Comparison of ENCODE assay signal across 23 cellular contexts in the genomic region with DNA sequence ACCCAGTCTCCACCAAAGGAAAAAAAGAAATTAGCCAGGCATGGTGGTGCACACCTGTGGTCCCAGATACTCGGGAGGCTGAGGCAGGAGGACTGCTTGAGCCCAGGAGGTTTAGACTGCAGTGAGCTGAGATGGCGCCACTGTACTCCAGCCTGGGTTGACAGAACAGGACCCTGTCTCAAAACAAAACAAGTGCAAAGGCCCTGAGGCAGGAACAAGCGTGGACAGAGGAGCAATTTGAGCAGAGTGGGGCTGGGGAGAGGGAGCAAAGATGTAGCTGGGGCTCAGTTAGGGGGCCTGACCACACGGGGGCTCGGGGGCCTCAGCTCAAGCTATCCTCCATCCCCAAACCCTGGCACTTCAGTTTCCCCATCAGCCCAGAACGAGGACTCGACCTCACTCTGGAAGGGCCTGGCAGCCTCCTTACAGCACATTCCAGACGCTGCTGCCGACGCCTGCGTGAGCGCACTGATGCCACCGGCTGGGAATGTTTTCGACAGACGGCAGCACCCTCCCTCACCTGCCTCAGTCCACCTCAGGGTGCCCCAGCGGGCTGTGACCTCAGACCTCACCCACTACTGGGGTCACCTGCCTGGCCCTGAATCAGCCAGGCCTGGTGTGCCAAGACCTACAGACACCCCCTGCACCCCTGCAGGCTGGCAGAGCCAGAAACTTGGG. TPM values are rescaled to one million over a fixed set of nuclear protein-coding genes. Genes with fewer than 3 reads are reported as not detected.
DNase-seq lines count a peak whose midpoint lies in the region; ATAC-seq, FAIRE-seq and TF ChIP-seq lines count a peak whose summit lies in the region.
"Had no signal": no experiment of that assay in that cellular context is flagged by ENCODE, and none has a peak within 500 bp of the region (broad histone marks: within the 10 kb centered on the region; RNA-seq: fewer than 3 reads in every experiment).

No MANE protein-coding gene starts in this region.

- FAIRE-seq in HepG2 (lab: Jason Lieb, UNC) (no peak), urothelium cell line (lab: Jason Lieb, UNC) (no peak), GM12892 (lab: Jason Lieb, UNC) (no peak)
- FAIRE-seq: G401.6, H1 had no signal

- TF ChIP-seq EP300 in HepG2 (IDR thresholded peaks at IDR 0.05; ENCODE audit: low read depth in 2 of 2, low read length in 2 of 2) = no peak
- no peak for TF ChIP-seq EP300 in HepG2 (CRISPR knock-in tag; IDR thresholded peaks at IDR 0.05; ENCODE audit: borderline replicate concordance)

- H3K9me3 ChIP-seq in HepG2 (ENCODE audit: low read length) = no peaks in the 10 kb centered on the region
- no peaks in the 10 kb centered on the region for H3K9me3 ChIP-seq in right lobe of liver
- no peaks in the 10 kb centered on the region for H3K9me3 ChIP-seq in T-helper 17 cell (ENCODE audit: control insufficient read depth, low read length, poor library complexity, severe bottlenecking)
- H3K9me3 ChIP-seq: MG63, SJCRH30 had no signal

- no peak for DNase-seq in HepG2 (ENCODE audit: low spot score)
- no peak for DNase-seq in right lobe of liver
- no peak for DNase-seq in T-helper 17 cell
- DNase-seq in mesothelial cell of epicardium (ENCODE audit: low spot score in 2 of 2, unreplicated experiment in 2 of 2) = no peak
- DNase-seq in urothelium cell line (ENCODE audit: low spot score) = peak; percentile 10
- no peak for DNase-seq in iPS-NIHi7 (ENCODE audit: extremely low spot score)
- DNase-seq in GM12892 (ENCODE audit: insufficient read length) = no peak
- DNase-seq: AML-193; CD4-positive, alpha-beta memory T cell; DMS79; HFFc6; MG63; NCI-H1105 treated with DMSO at 0.1 percent for 48 hours; NCI-H187; NCI-H2171; NCI-H446 treated with DMSO at 0.1 percent for 48 hours; NCI-H774; RPMI8226; SJCRH30 had no signal

- H3K27ac ChIP-seq in HepG2 (ENCODE audit: extremely low read length, insufficient read depth, low read length) = no peak overlapping the region
- H3K27ac ChIP-seq in right lobe of liver = no peak overlapping the region
- H3K27ac ChIP-seq: HL-60, SJCRH30 had no signal

- peak overlapping the region; percentile 29 for H3K27ac Mint-ChIP-seq in T-helper 17 cell
- no peak overlapping the region for H3K27ac Mint-ChIP-seq in mesothelial cell of epicardium

- TF ChIP-seq RAD21 in HepG2 (CRISPR knock-in tag; IDR thresholded peaks at IDR 0.05) = no peak

- H3K4me2 ChIP-seq in HepG2 (ENCODE audit: low read depth, low read length) = no peak overlapping the region

- H3K4me3 Mint-ChIP-seq in T-helper 17 cell (no peak overlapping the region), mesothelial cell of epicardium (peak overlapping the region; percentile 30)

- TF ChIP-seq POLR2A in HepG2 (IDR thresholded peaks at IDR 0.05; ENCODE audit: insufficient read depth in 1 of 2, low read depth in 2 of 2, low read length in 2 of 2) (no peak), right lobe of liver (IDR thresholded peaks at IDR 0.05) (no peak), GM12892 (IDR thresholded peaks at IDR 0.05; ENCODE audit: low read depth, low read length) (no peak)

- no peaks in the 10 kb centered on the region; a peak in 1 of 5 replicates for H3K27me3 ChIP-seq in HepG2 (ENCODE audit: control insufficient read depth in 1 of 2, insufficient read depth in 2 of 2, low read length in 2 of 2)
- no peaks in the 10 kb centered on the region for H3K27me3 ChIP-seq in right lobe of liver
- H3K27me3 ChIP-seq: MG63, SJCRH30 had no signal

- H2AFZ ChIP-seq in HepG2 (ENCODE audit: low read length) = no peak overlapping the region

- H3K4me1 ChIP-seq in HepG2 (ENCODE audit: insufficient read depth, low read length) (peaks cover 33% of the 10 kb centered on the region), right lobe of liver (peaks cover 0 to 13% (median 6%) of the 10 kb centered on the region in 4 donors)
- H3K4me1 ChIP-seq: SJCRH30 had no signal

- peaks cover 1 to 7% of the 10 kb centered on the region in 2 experiments; a peak in 1 of 5 replicates for H3K36me3 ChIP-seq in HepG2 (replicated peaks in 1 of 2; ENCODE audit: control insufficient read depth in 1 of 2, insufficient read depth in 2 of 2, low read length in 2 of 2)
- no peaks in the 10 kb centered on the region for H3K36me3 ChIP-seq in right lobe of liver
- H3K36me3 ChIP-seq: MG63, SJCRH30 had no signal

- in situ Hi-C loops in HepG2 (cut with HindIII; ENCODE audit: extremely low pct_ligation_motif_present, low pct_unique_long_range_greater_than_20kb) = no loop called here

- intact Hi-C loops in HepG2 (cut with micrococcal nuclease; ENCODE audit: unreplicated experiment) = no loop called here
- intact Hi-C loops in right lobe of liver (cut with DNase I) = no loop called here

- BruUV-seq in HepG2 (replicated peaks; lab: Mats Ljungman, UMichigan) = no TSS peak

- peaks cover 20% of the 10 kb centered on the region for H3K79me2 ChIP-seq in HepG2 (ENCODE audit: insufficient read depth, low read length)

- no peak overlapping the region for H3K4me3 ChIP-seq in HepG2 (replicated peaks in 1 of 3; ENCODE audit: insufficient read depth in 1 of 3, low read depth in 2 of 3, low read length in 3 of 3)
- H3K4me3 ChIP-seq in right lobe of liver = no peak overlapping the region
- H3K4me3 ChIP-seq: SJCRH30 had no signal

- ATAC-seq in HepG2 (no peak), right lobe of liver (no peak), T-helper 17 cell (no peak), GM18870 (IDR thresholded peaks at IDR 0.05; ENCODE audit: unreplicated experiment) (no peak)

- no peak for TF ChIP-seq CTCF in HepG2 (CRISPR knock-in tag; IDR thresholded peaks at IDR 0.05)
- no peak for TF ChIP-seq CTCF in right lobe of liver (IDR thresholded peaks at IDR 0.05)
- no peak for TF ChIP-seq CTCF in mesothelial cell of epicardium (IDR thresholded peaks at IDR 0.05; ENCODE audit: unreplicated experiment)

- no peaks in the 10 kb centered on the region for H3K36me3 Mint-ChIP-seq in T-helper 17 cell (ENCODE audit: low read depth)
- H3K36me3 Mint-ChIP-seq in mesothelial cell of epicardium = peaks cover 5% of the 10 kb centered on the region

- H4K20me1 ChIP-seq in HepG2 (ENCODE audit: insufficient read depth, low read length) = peaks cover 7% of the 10 kb centered on the region; the same call in 1 of the 2 replicates

- peaks cover 20% of the 10 kb centered on the region for H3K4me1 Mint-ChIP-seq in T-helper 17 cell
- peaks cover 12% of the 10 kb centered on the region for H3K4me1 Mint-ChIP-seq in mesothelial cell of epicardium

- H3K9me3 Mint-ChIP-seq in mesothelial cell of epicardium = no peaks in the 10 kb centered on the region
- H3K9me3 Mint-ChIP-seq: HFFc6 had no signal

- H3K9ac ChIP-seq in HepG2 (ENCODE audit: insufficient read depth, low read depth, low read length) = no peak overlapping the region

- no peaks in the 10 kb centered on the region for H3K27me3 Mint-ChIP-seq in T-helper 17 cell
- peaks cover 25% of the 10 kb centered on the region for H3K27me3 Mint-ChIP-seq in mesothelial cell of epicardium (ENCODE audit: low read depth)
- H3K27me3 Mint-ChIP-seq: CD4-positive, alpha-beta memory T cell had no signal

- POLR2A ChIA-PET in HepG2 (lab: Yijun Ruan, JAX) = no interaction called here

- WGBS in HepG2 (ENCODE audit: low lambda C conversion rate) = 89% methylated on average over 4 of the region's 16 CpGs
- 96% methylated on average over 12 of the region's 16 CpGs for WGBS in right lobe of liver (ENCODE audit: insufficient coverage, low coverage, low lambda C conversion rate, missing lambda C conversion rate)

- CTCF ChIA-PET in HepG2 (lab: Yijun Ruan, JAX; ENCODE audit: low intra/inter-chr PET ratio, low total read pairs) = no interaction called here

RNA-seq across cellular contexts. Expression of a gene that starts 1.8 kb away (rescaled TPM):
- total RNA-seq in HepG2 (2016; rRNA removed; fragmentation: Illumina TruSeq; extraction: Trizol) = 52.5 and 78.0 TPM in 2 replicates
- 14.6 and 16.3 TPM in 2 replicates for total RNA-seq in HepG2 (2016; cell fraction: cytosol; rRNA removed; fragmentation: Illumina TruSeq; extraction: Trizol; ENCODE audit: low read depth)
- 49.1 and 82.6 TPM in 2 replicates for total RNA-seq in HepG2 (2016; cell fraction: insoluble cytoplasmic fraction; rRNA removed; fragmentation: Illumina TruSeq; extraction: Trizol)
- 30.6 and 32.9 TPM in 2 replicates for total RNA-seq in HepG2 (2016; cell fraction: membrane; rRNA removed; fragmentation: Illumina TruSeq; extraction: Trizol)
- 53.4 and 70.1 TPM in 2 replicates for total RNA-seq in HepG2 (2016; cell fraction: nucleus; rRNA removed; fragmentation: Illumina TruSeq; extraction: Trizol)
- 101 and 114 TPM in 2 replicates for polyA plus RNA-seq in HepG2 (2011; rRNA removed)
- 20.8 and 36.5 TPM in 2 replicates for polyA plus RNA-seq in HepG2 (2011; cell fraction: cytosol; rRNA removed)
- polyA plus RNA-seq in HepG2 (2011; cell fraction: nucleus; rRNA removed) = 255 and 333 TPM in 2 replicates
- polyA plus RNA-seq in HepG2 (2012) = 52.2 and 65.7 TPM in 2 replicates
- polyA plus RNA-seq in HepG2 (2016; cell fraction: cytosol; fragmentation: Illumina TruSeq; extraction: Trizol; ENCODE audit: low read depth) = 16.5 and 17.7 TPM in 2 replicates
- 70.9 and 71.7 TPM in 2 replicates for polyA plus RNA-seq in HepG2 (2016; cell fraction: insoluble cytoplasmic fraction; fragmentation: Illumina TruSeq; extraction: Trizol; ENCODE audit: low read depth)
- 34.9 and 37.3 TPM in 2 replicates for polyA plus RNA-seq in HepG2 (2016; cell fraction: membrane; fragmentation: Illumina TruSeq; extraction: Trizol; ENCODE audit: low read depth)
- polyA plus RNA-seq in HepG2 (2016; cell fraction: nucleus; fragmentation: Illumina TruSeq; extraction: Trizol; ENCODE audit: insufficient read depth, low read depth) = 138 and 146 TPM in 2 replicates
- 247 and 377 TPM in 2 replicates for polyA minus RNA-seq in HepG2 (2011; rRNA and poly(A)+ RNA removed; ENCODE audit: low replicate concordance)
- 67.1 and 69.6 TPM in 2 replicates for polyA minus RNA-seq in HepG2 (2011; cell fraction: cytosol; rRNA and poly(A)+ RNA removed)
- polyA minus RNA-seq in HepG2 (2011; cell fraction: nucleus; rRNA and poly(A)+ RNA removed) = 37.9 and 42.3 TPM in 2 replicates
- total RNA-seq in right lobe of liver = 10 to 100 TPM; 25.9 to 42.9 (median 33.3) TPM
- total RNA-seq in T-helper 17 cell = 10 to 100 TPM; 61.3 to 64.7 TPM
- total RNA-seq in mesothelial cell of epicardium = 49.5 to 56.4 TPM (median 56.4 TPM) in 3 replicates
- polyA plus RNA-seq in GM12892 (2012; ENCODE audit: missing spikeins) = 30.7 TPM

RNA-seq across cellular contexts. Expression of a gene that starts 4.6 kb away (rescaled TPM):
- total RNA-seq in HepG2 (2016; rRNA removed; fragmentation: Illumina TruSeq; extraction: Trizol) (0.24 TPM in 1 of 2 replicates, not detected in the other), right lobe of liver (under 1 TPM in 1 of 6 experiments, not detected in 5; 0.15 TPM), T-helper 17 cell (under 1 TPM; 0.65 to 0.68 TPM), mesothelial cell of epicardium (0.25 to 0.38 TPM in 2 of 3 replicates, not detected in the other)
- not detected in 2 replicates for total RNA-seq in HepG2 (2016; cell fraction: cytosol; rRNA removed; fragmentation: Illumina TruSeq; extraction: Trizol; ENCODE audit: low read depth)
- 0.09 TPM in 1 of 2 replicates, not detected in the other for total RNA-seq in HepG2 (2016; cell fraction: insoluble cytoplasmic fraction; rRNA removed; fragmentation: Illumina TruSeq; extraction: Trizol)
- 0.17 and 0.19 TPM in 2 replicates for total RNA-seq in HepG2 (2016; cell fraction: membrane; rRNA removed; fragmentation: Illumina TruSeq; extraction: Trizol)
- total RNA-seq in HepG2 (2016; cell fraction: nucleus; rRNA removed; fragmentation: Illumina TruSeq; extraction: Trizol) = not detected in 2 replicates
- polyA plus RNA-seq in HepG2 (2011; rRNA removed) = 0.07 TPM in 1 of 2 replicates, not detected in the other
- polyA plus RNA-seq in HepG2 (2011; cell fraction: cytosol; rRNA removed) = not detected in 2 replicates
- not detected in 2 replicates for polyA plus RNA-seq in HepG2 (2011; cell fraction: nucleus; rRNA removed)
- 0.09 and 0.27 TPM in 2 replicates for polyA plus RNA-seq in HepG2 (2012)
- 0.08 and 0.16 TPM in 2 replicates for polyA plus RNA-seq in HepG2 (2016; cell fraction: cytosol; fragmentation: Illumina TruSeq; extraction: Trizol; ENCODE audit: low read depth)
- polyA plus RNA-seq in HepG2 (2016; cell fraction: insoluble cytoplasmic fraction; fragmentation: Illumina TruSeq; extraction: Trizol; ENCODE audit: low read depth) = not detected in 2 replicates
- 0.13 TPM in 1 of 2 replicates, not detected in the other for polyA plus RNA-seq in HepG2 (2016; cell fraction: membrane; fragmentation: Illumina TruSeq; extraction: Trizol; ENCODE audit: low read depth)
- polyA plus RNA-seq in HepG2 (2016; cell fraction: nucleus; fragmentation: Illumina TruSeq; extraction: Trizol; ENCODE audit: insufficient read depth, low read depth) = 0.33 TPM in 1 of 2 replicates, not detected in the other
- not detected in 2 replicates for polyA minus RNA-seq in HepG2 (2011; rRNA and poly(A)+ RNA removed; ENCODE audit: low replicate concordance)
- polyA minus RNA-seq in HepG2 (2011; cell fraction: cytosol; rRNA and poly(A)+ RNA removed) = not detected in 2 replicates
- not detected in 2 replicates for polyA minus RNA-seq in HepG2 (2011; cell fraction: nucleus; rRNA and poly(A)+ RNA removed)
- 0.17 TPM for polyA plus RNA-seq in GM12892 (2012; ENCODE audit: missing spikeins)
- total RNA-seq: SJCRH30 had no signal
- polyA plus RNA-seq: CD4-positive, alpha-beta memory T cell had no signal

RNA-seq across cellular contexts. Expression of a gene that starts 27.9 kb away (rescaled TPM):
- total RNA-seq in HepG2 (2016; rRNA removed; fragmentation: Illumina TruSeq; extraction: Trizol) (18.5 and 34.0 TPM in 2 replicates), right lobe of liver (10 to 100 TPM; 18.3 to 85.0 (median 28.8) TPM), T-helper 17 cell (100 to 1,000 TPM; 105 to 126 TPM), mesothelial cell of epicardium (41.6 to 47.3 TPM (median 47.1 TPM) in 3 replicates)
- total RNA-seq in HepG2 (2016; cell fraction: cytosol; rRNA removed; fragmentation: Illumina TruSeq; extraction: Trizol; ENCODE audit: low read depth) = 60.7 and 62.9 TPM in 2 replicates
- 14.0 and 32.5 TPM in 2 replicates for total RNA-seq in HepG2 (2016; cell fraction: insoluble cytoplasmic fraction; rRNA removed; fragmentation: Illumina TruSeq; extraction: Trizol)
- 51.8 and 70.5 TPM in 2 replicates for total RNA-seq in HepG2 (2016; cell fraction: membrane; rRNA removed; fragmentation: Illumina TruSeq; extraction: Trizol)
- total RNA-seq in HepG2 (2016; cell fraction: nucleus; rRNA removed; fragmentation: Illumina TruSeq; extraction: Trizol) = 20.4 and 26.7 TPM in 2 replicates
- 23.2 and 24.6 TPM in 2 replicates for polyA plus RNA-seq in HepG2 (2011; rRNA removed)
- 21.4 and 33.6 TPM in 2 replicates for polyA plus RNA-seq in HepG2 (2011; cell fraction: cytosol; rRNA removed)
- polyA plus RNA-seq in HepG2 (2011; cell fraction: nucleus; rRNA removed) = 96.9 and 98.7 TPM in 2 replicates
- 47.4 and 51.2 TPM in 2 replicates for polyA plus RNA-seq in HepG2 (2012)
- polyA plus RNA-seq in HepG2 (2016; cell fraction: cytosol; fragmentation: Illumina TruSeq; extraction: Trizol; ENCODE audit: low read depth) = 83.7 and 90.8 TPM in 2 replicates
- 29.9 and 39.9 TPM in 2 replicates for polyA plus RNA-seq in HepG2 (2016; cell fraction: insoluble cytoplasmic fraction; fragmentation: Illumina TruSeq; extraction: Trizol; ENCODE audit: low read depth)
- polyA plus RNA-seq in HepG2 (2016; cell fraction: membrane; fragmentation: Illumina TruSeq; extraction: Trizol; ENCODE audit: low read depth) = 79.7 and 88.6 TPM in 2 replicates
- polyA plus RNA-seq in HepG2 (2016; cell fraction: nucleus; fragmentation: Illumina TruSeq; extraction: Trizol; ENCODE audit: insufficient read depth, low read depth) = 75.9 and 77.0 TPM in 2 replicates
- 10.7 and 26.6 TPM in 2 replicates for polyA minus RNA-seq in HepG2 (2011; rRNA and poly(A)+ RNA removed; ENCODE audit: low replicate concordance)
- polyA minus RNA-seq in HepG2 (2011; cell fraction: cytosol; rRNA and poly(A)+ RNA removed) = 18.3 and 21.9 TPM in 2 replicates
- polyA minus RNA-seq in HepG2 (2011; cell fraction: nucleus; rRNA and poly(A)+ RNA removed) = 28.0 and 36.3 TPM in 2 replicates
- 13.0 TPM for polyA plus RNA-seq in GM12892 (2012; ENCODE audit: missing spikeins)

RNA-seq across cellular contexts. Expression of a gene that starts 41.1 kb away (rescaled TPM):
- total RNA-seq in HepG2 (2016; rRNA removed; fragmentation: Illumina TruSeq; extraction: Trizol) (5.8 and 13.5 TPM in 2 replicates), right lobe of liver (10 to 100 TPM in 3 of 6 experiments, 1 to 10 TPM in 3; 4.2 to 18.7 (median 10.4) TPM), T-helper 17 cell (1 to 10 TPM; 1.3 to 2.0 TPM), mesothelial cell of epicardium (64.1 to 65.5 TPM (median 64.6 TPM) in 3 replicates)
- total RNA-seq in HepG2 (2016; cell fraction: cytosol; rRNA removed; fragmentation: Illumina TruSeq; extraction: Trizol; ENCODE audit: low read depth) = 3.3 and 3.8 TPM in 2 replicates
- 4.6 and 14.2 TPM in 2 replicates for total RNA-seq in HepG2 (2016; cell fraction: insoluble cytoplasmic fraction; rRNA removed; fragmentation: Illumina TruSeq; extraction: Trizol)
- 7.0 and 8.2 TPM in 2 replicates for total RNA-seq in HepG2 (2016; cell fraction: membrane; rRNA removed; fragmentation: Illumina TruSeq; extraction: Trizol)
- total RNA-seq in HepG2 (2016; cell fraction: nucleus; rRNA removed; fragmentation: Illumina TruSeq; extraction: Trizol) = 11.9 and 15.2 TPM in 2 replicates
- polyA plus RNA-seq in HepG2 (2011; rRNA removed) = 15.6 and 30.9 TPM in 2 replicates
- polyA plus RNA-seq in HepG2 (2011; cell fraction: cytosol; rRNA removed) = 24.5 and 32.7 TPM in 2 replicates
- polyA plus RNA-seq in HepG2 (2011; cell fraction: nucleus; rRNA removed) = 151 and 166 TPM in 2 replicates
- 19.0 and 28.0 TPM in 2 replicates for polyA plus RNA-seq in HepG2 (2012)
- 3.1 and 4.0 TPM in 2 replicates for polyA plus RNA-seq in HepG2 (2016; cell fraction: cytosol; fragmentation: Illumina TruSeq; extraction: Trizol; ENCODE audit: low read depth)
- polyA plus RNA-seq in HepG2 (2016; cell fraction: insoluble cytoplasmic fraction; fragmentation: Illumina TruSeq; extraction: Trizol; ENCODE audit: low read depth) = 6.4 and 7.0 TPM in 2 replicates
- 5.8 and 6.2 TPM in 2 replicates for polyA plus RNA-seq in HepG2 (2016; cell fraction: membrane; fragmentation: Illumina TruSeq; extraction: Trizol; ENCODE audit: low read depth)
- 30.9 and 40.0 TPM in 2 replicates for polyA plus RNA-seq in HepG2 (2016; cell fraction: nucleus; fragmentation: Illumina TruSeq; extraction: Trizol; ENCODE audit: insufficient read depth, low read depth)
- polyA minus RNA-seq in HepG2 (2011; rRNA and poly(A)+ RNA removed; ENCODE audit: low replicate concordance) = 28.2 and 70.2 TPM in 2 replicates
- polyA minus RNA-seq in HepG2 (2011; cell fraction: cytosol; rRNA and poly(A)+ RNA removed) = 10.6 and 21.0 TPM in 2 replicates
- polyA minus RNA-seq in HepG2 (2011; cell fraction: nucleus; rRNA and poly(A)+ RNA removed) = 6.8 and 7.9 TPM in 2 replicates
- polyA plus RNA-seq in GM12892 (2012; ENCODE audit: missing spikeins) = 22.5 TPM

RNA-seq across cellular contexts. Expression of a gene that starts 45.4 kb away (rescaled TPM):
- not detected in 2 replicates for total RNA-seq in HepG2 (2016; rRNA removed; fragmentation: Illumina TruSeq; extraction: Trizol)
- total RNA-seq in HepG2 (2016; cell fraction: cytosol; rRNA removed; fragmentation: Illumina TruSeq; extraction: Trizol; ENCODE audit: low read depth) = not detected in 2 replicates
- not detected in 2 replicates for total RNA-seq in HepG2 (2016; cell fraction: insoluble cytoplasmic fraction; rRNA removed; fragmentation: Illumina TruSeq; extraction: Trizol)
- 0.03 TPM in 1 of 2 replicates, not detected in the other for total RNA-seq in HepG2 (2016; cell fraction: membrane; rRNA removed; fragmentation: Illumina TruSeq; extraction: Trizol)
- total RNA-seq in HepG2 (2016; cell fraction: nucleus; rRNA removed; fragmentation: Illumina TruSeq; extraction: Trizol) = not detected in 2 replicates
- 0.01 and 0.05 TPM in 2 replicates for polyA plus RNA-seq in HepG2 (2011; rRNA removed)
- 0.07 and 0.09 TPM in 2 replicates for polyA plus RNA-seq in HepG2 (2011; cell fraction: cytosol; rRNA removed)
- polyA plus RNA-seq in HepG2 (2011; cell fraction: nucleus; rRNA removed) = 0.19 and 0.24 TPM in 2 replicates
- 0.15 and 0.39 TPM in 2 replicates for polyA plus RNA-seq in HepG2 (2012)
- 0.07 TPM in 1 of 2 replicates, not detected in the other for polyA plus RNA-seq in HepG2 (2016; cell fraction: cytosol; fragmentation: Illumina TruSeq; extraction: Trizol; ENCODE audit: low read depth)
- not detected in 2 replicates for polyA plus RNA-seq in HepG2 (2016; cell fraction: insoluble cytoplasmic fraction; fragmentation: Illumina TruSeq; extraction: Trizol; ENCODE audit: low read depth)
- polyA plus RNA-seq in HepG2 (2016; cell fraction: membrane; fragmentation: Illumina TruSeq; extraction: Trizol; ENCODE audit: low read depth) = 0.05 TPM in 1 of 2 replicates, not detected in the other
- not detected in 2 replicates for polyA plus RNA-seq in HepG2 (2016; cell fraction: nucleus; fragmentation: Illumina TruSeq; extraction: Trizol; ENCODE audit: insufficient read depth, low read depth)
- polyA minus RNA-seq in HepG2 (2011; rRNA and poly(A)+ RNA removed; ENCODE audit: low replicate concordance) = 0.16 and 9.3 TPM in 2 replicates
- not detected in 2 replicates for polyA minus RNA-seq in HepG2 (2011; cell fraction: cytosol; rRNA and poly(A)+ RNA removed)
- polyA minus RNA-seq in HepG2 (2011; cell fraction: nucleus; rRNA and poly(A)+ RNA removed) = not detected in 2 replicates
- total RNA-seq in right lobe of liver = under 1 TPM in 5 of 6 experiments, not detected in 1; 0.05 to 0.27 (median 0.09) TPM
- 1 to 10 TPM; 1.1 to 3.0 TPM for total RNA-seq in T-helper 17 cell
- 1.1 to 1.6 TPM (median 1.5 TPM) in 3 replicates for total RNA-seq in mesothelial cell of epicardium
- 0.47 TPM for polyA plus RNA-seq in GM12892 (2012; ENCODE audit: missing spikeins)
- polyA plus RNA-seq: CD4-positive, alpha-beta memory T cell had no signal
